2 cellular contexts compared by ENCODE assay signal in the genomic region with DNA sequence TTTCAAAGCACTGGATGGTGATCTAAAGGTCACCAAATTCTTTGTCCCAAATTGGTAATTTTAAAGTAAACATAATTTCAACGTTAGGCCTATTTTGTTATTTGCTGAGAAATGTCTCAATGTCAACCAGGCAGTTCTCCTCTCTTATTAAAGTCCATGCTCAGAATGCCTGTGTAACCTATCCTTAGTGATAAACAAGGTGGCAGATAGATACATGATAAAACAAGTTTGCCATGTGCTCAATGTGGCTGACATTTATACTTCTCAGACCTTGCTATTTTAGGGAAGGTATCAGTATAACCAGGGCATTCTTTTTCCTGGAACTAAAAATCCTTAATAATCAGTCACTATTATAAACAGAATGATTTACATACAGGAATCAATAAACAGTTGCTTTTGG.
TF ChIP-seq lines count a peak whose summit lies in the region.

No MANE protein-coding gene starts in this region.

TF ChIP-seq in HepG2, 621 proteins besides CTCF, POLR2A, EP300 and RAD21:
- TF ChIP-seq KLF16 (CRISPR knock-in tag; IDR thresholded peaks at IDR 0.05) = no peak
- TF ChIP-seq, protein P1, sequence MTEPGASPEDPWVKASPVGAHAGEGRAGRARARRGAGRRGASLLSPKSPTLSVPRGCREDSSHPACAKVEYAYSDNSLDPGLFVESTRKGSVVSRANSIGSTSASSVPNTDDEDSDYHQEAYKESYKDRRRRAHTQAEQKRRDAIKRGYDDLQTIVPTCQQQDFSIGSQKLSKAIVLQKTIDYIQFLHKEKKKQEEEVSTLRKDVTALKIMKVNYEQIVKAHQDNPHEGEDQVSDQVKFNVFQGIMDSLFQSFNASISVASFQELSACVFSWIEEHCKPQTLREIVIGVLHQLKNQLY (CRISPR knock-in tag; IDR thresholded peaks at IDR 0.05) = no peak
- TF ChIP-seq TOE1 (CRISPR knock-in tag; IDR thresholded peaks at IDR 0.05) = no peak
- TF ChIP-seq ZKSCAN5 (CRISPR knock-in tag; IDR thresholded peaks at IDR 0.05) = no peak
- TF ChIP-seq GATAD2A (CRISPR knock-in tag; IDR thresholded peaks at IDR 0.05) = 0 out of 2 replicates have a peak, but pooled peaks have one; percentile 11
- no peak for TF ChIP-seq CBFB (CRISPR knock-in tag; IDR thresholded peaks at IDR 0.05)
- no peak for TF ChIP-seq ZNF770 (CRISPR knock-in tag; IDR thresholded peaks at IDR 0.05)

TF ChIP-seq in SK-N-SH, 30 proteins besides CTCF, POLR2A, EP300 and RAD21:
- TF ChIP-seq FOXJ3 (CRISPR knock-in tag; IDR thresholded peaks at IDR 0.05) (no peak), GATA2 (CRISPR knock-in tag; IDR thresholded peaks at IDR 0.05) (no peak), NFIC (IDR thresholded peaks at IDR 0.05; ENCODE audit: borderline replicate concordance) (no peak), SIN3A (IDR thresholded peaks at IDR 0.05; ENCODE audit: borderline replicate concordance, low read depth, low read length) (no peak)
